8 cellular contexts compared by ENCODE assay signal in genomic region chr10:35218339-35218955, GRCh38.
DNase-seq lines count a peak whose midpoint lies in the region; ATAC-seq, FAIRE-seq and TF ChIP-seq lines count a peak whose summit lies in the region.

No MANE protein-coding gene starts in this region.

- ATAC-seq in HG03097 (IDR thresholded peaks at IDR 0.05; ENCODE audit: low FRiP score, unreplicated experiment): peak; percentile 78

- no peaks in the 10 kb centered on the region for H3K27me3 ChIP-seq in bronchial epithelial cell (ENCODE audit: control insufficient read depth, insufficient read depth, low read length)

- no peak overlapping the region for H3K4me3 ChIP-seq in bronchial epithelial cell (ENCODE audit: low read depth, low read length)

- FAIRE-seq in GM18507 (lab: Jason Lieb, UNC): peak; percentile 84
- FAIRE-seq in bronchial epithelial cell (lab: Jason Lieb, UNC): no peak

- TF ChIP-seq CTCF in bronchial epithelial cell (IDR thresholded peaks at IDR 0.05; ENCODE audit: insufficient read depth, low read length, severe bottlenecking): peak; percentile 72

- DNase-seq in A172 (ENCODE audit: low spot score) (peak; percentile 81), GM18507 (ENCODE audit: extremely low spot score, insufficient read length, low read depth) (peak; percentile 45), NCI-H2196 treated with DMSO at 0.1 percent for 48 hours (lab: John Stamatoyannopoulos, UW; ENCODE audit: unreplicated experiment) (peak; percentile 21), bronchial epithelial cell (ENCODE audit: low read depth) (peak; percentile 72), kidney glomerular epithelial cell (lab: John Stamatoyannopoulos, UW) (peak; percentile 50)
- peak; percentile 55 to 77 (median 64) for DNase-seq in activated CD4-positive, CD25-positive, alpha-beta regulatory T cell (lab: John Stamatoyannopoulos, UW)
- DNase-seq in stimulated activated CD4-positive, alpha-beta T cell treated with anti-CD3 and anti-CD28 coated beads, Interleukin-2, amount 100 ng/mL, for 24 hours: peak; percentile 88 to 89

- H3K36me3 ChIP-seq in bronchial epithelial cell (ENCODE audit: control insufficient read depth, insufficient read depth, low read length): no peaks in the 10 kb centered on the region

Comparison
In these comparisons a context has a peak if more than half of its experiments do, and no peak if none do; other contexts are left out.
1. DNase-seq: peak in every context shown above with its lines; median percentile 88 in stimulated activated CD4-positive, alpha-beta T cell treated with anti-CD3 and anti-CD28 coated beads, Interleukin-2, amount 100 ng/mL, for 24 hours; 81 in A172; 72 in bronchial epithelial cell; 64 in activated CD4-positive, CD25-positive, alpha-beta regulatory T cell; 50 in kidney glomerular epithelial cell; 45 in GM18507; 21 in NCI-H2196 treated with DMSO at 0.1 percent for 48 hours.